In the genomic region with DNA sequence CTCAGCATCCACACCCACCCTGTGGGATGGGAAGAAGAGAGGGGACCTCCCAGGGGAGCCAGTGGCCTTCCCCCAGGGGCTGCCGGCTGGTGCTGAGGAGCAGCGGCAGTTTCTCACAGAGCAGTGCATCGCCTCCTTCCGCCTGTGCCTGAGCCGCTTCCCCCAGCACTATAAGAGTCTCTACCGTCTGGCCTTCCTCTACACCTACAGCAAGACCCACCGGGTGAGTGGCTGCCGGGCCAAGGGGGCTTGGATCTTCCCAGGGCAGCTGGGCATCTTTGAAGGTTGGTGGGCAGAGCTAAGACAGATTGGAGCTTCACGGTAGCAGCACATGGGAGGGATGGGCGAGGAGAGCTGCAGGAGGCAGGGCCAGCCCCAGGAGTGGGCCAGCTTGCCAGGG, we compare ENCODE assay signal across 24 cellular contexts.
A peak's percentile ranks its signal among the peaks of the same experiment; 100 is the strongest.
DNase-seq lines count a peak whose midpoint lies in the region; ATAC-seq and TF ChIP-seq lines count a peak whose summit lies in the region.
"Had no signal": no experiment of that assay in that cellular context is flagged by ENCODE, and none has a peak within 500 bp of the region (broad histone marks: within the 10 kb centered on the region; RNA-seq: fewer than 3 reads in every experiment).

No MANE protein-coding gene starts in this region.

- no peak overlapping the region for H2BK5ac ChIP-seq in H9 (ENCODE audit: insufficient read length, low read length)

- ATAC-seq in HG03108 (IDR thresholded peaks at IDR 0.05; ENCODE audit: unreplicated experiment) = no peak
- no peak for ATAC-seq in HG02678 (IDR thresholded peaks at IDR 0.05; ENCODE audit: unreplicated experiment)
- ATAC-seq: GM12878, PC-3 had no signal

- H3K36me3 Mint-ChIP-seq in T-helper 1 cell treated with Interleukin-12 subunit alpha and Interleukin-12 subunit beta and Interleukin-4 antibody, amounts not matched to agents 30 μg/mL and 1 μg/mL, for 36 hours (ENCODE audit: low read depth) = peaks cover 13% of the 10 kb centered on the region
- H3K36me3 Mint-ChIP-seq in H9 (ENCODE audit: insufficient read depth in 1 of 3, low read depth in 3 of 3) = peaks cover 28 to 51% (median 50%) of the 10 kb centered on the region in 3 experiments; a peak in 6 of 7 replicates
- peaks cover 46% of the 10 kb centered on the region for H3K36me3 Mint-ChIP-seq in nephron (ENCODE audit: low read depth)

- no peak overlapping the region for H3K9ac ChIP-seq in H9 (ENCODE audit: extremely low read depth, insufficient read length, low read length)
- H3K9ac ChIP-seq: KMS-11 had no signal

- no peaks in the 10 kb centered on the region for H3K9me3 Mint-ChIP-seq in T-helper 1 cell treated with Interleukin-12 subunit alpha and Interleukin-12 subunit beta and Interleukin-4 antibody, amounts not matched to agents 30 μg/mL and 1 μg/mL, for 36 hours
- H3K9me3 Mint-ChIP-seq in H9 (no peaks in the 10 kb centered on the region), nephron (no peaks in the 10 kb centered on the region)
- H3K9me3 Mint-ChIP-seq: CD14-positive monocyte; CD8-positive, alpha-beta memory T cell; IgD-negative memory B cell had no signal

- H3K23me2 ChIP-seq in H9 (ENCODE audit: insufficient read length, low read depth, low read length, poor library complexity, severe bottlenecking) = no peaks in the 10 kb centered on the region

- H2BK120ac ChIP-seq in H9 (ENCODE audit: low read depth, low read length, poor library complexity, severe bottlenecking) = no peak overlapping the region

- H3K27me3 ChIP-seq in H9 (ENCODE audit: insufficient read depth, low read length) = no peaks in the 10 kb centered on the region
- no peaks in the 10 kb centered on the region for H3K27me3 ChIP-seq in cardiac muscle cell

- no peak overlapping the region for H3K56ac ChIP-seq in H9 (ENCODE audit: insufficient read length, low read depth, low read length)

- H3K27ac Mint-ChIP-seq in T-helper 1 cell treated with Interleukin-12 subunit alpha and Interleukin-12 subunit beta and Interleukin-4 antibody, amounts not matched to agents 30 μg/mL and 1 μg/mL, for 36 hours = peak overlapping the region; percentile 41
- H3K27ac Mint-ChIP-seq in H9 = peak overlapping the region in 2 of 3 experiments; percentile 73 to 79; a peak in 4 of 7 replicates
- peak overlapping the region; percentile 46 to 83 (median 69) for H3K27ac Mint-ChIP-seq in nephron
- H3K27ac Mint-ChIP-seq: B cell; CD8-positive, alpha-beta memory T cell; IgD-negative memory B cell had no signal

- H3K9me3 ChIP-seq in H9 (ENCODE audit: control insufficient read depth, low read depth, low read length) = no peaks in the 10 kb centered on the region
- no peaks in the 10 kb centered on the region for H3K9me3 ChIP-seq in cardiac muscle cell (ENCODE audit: low read depth)

- H3K18ac ChIP-seq in H9 (ENCODE audit: insufficient read length, low read depth, low read length) = no peak overlapping the region

- H3K36me3 ChIP-seq in cardiac muscle cell = peaks cover 18% of the 10 kb centered on the region

- H3K4me2 ChIP-seq in H9 (ENCODE audit: insufficient read depth, insufficient read length, low read length) = no peak overlapping the region
- H3K4me2 ChIP-seq: KMS-11 had no signal

- no peak overlapping the region for H2BK12ac ChIP-seq in H9 (ENCODE audit: insufficient read length, low read depth, low read length)

- no peak overlapping the region for H2AFZ ChIP-seq in H9 (ENCODE audit: low read length)

- H3K14ac ChIP-seq in H9 (ENCODE audit: insufficient read depth, low read length) = no peak overlapping the region

- DNase-seq in T-helper 1 cell (no peak), H9 (no peak), cardiac muscle cell (ENCODE audit: low read depth in 1 of 2, low spot score in 1 of 2) (no peak)
- DNase-seq in activated CD8-positive, alpha-beta memory T cell treated with anti-CD3 and anti-CD28 coated beads, Interleukin-2, amount 50 U/mL, for 4 hours = no peak
- DNase-seq: CD8-positive, alpha-beta memory T cell; DMS 273 treated with DMSO at 0.1 percent for 48 hours; DMS79; EL; GDM1; MM.1S; NCI-H2029; NCI-H774; PC-3 had no signal

- H3K4me1 ChIP-seq in H9 (ENCODE audit: insufficient read depth, low read length) (peaks cover 4% of the 10 kb centered on the region; the same call in 1 of the 2 replicates), cardiac muscle cell (ENCODE audit: low read depth) (peaks cover 12% of the 10 kb centered on the region)

- no peak overlapping the region for H2BK20ac ChIP-seq in H9 (ENCODE audit: low read depth, low read length, poor library complexity, severe bottlenecking)

- WGBS in H9 (ENCODE audit: extremely low coverage, insufficient read length, low lambda C conversion rate) = no CpG with 5 or more reads among the region's 10 CpGs

- no peak overlapping the region for H2BK15ac ChIP-seq in H9 (ENCODE audit: low read depth, low read length)

- no peaks in the 10 kb centered on the region for H3K79me1 ChIP-seq in H9 (ENCODE audit: insufficient read depth, low read depth, low read length, poor library complexity, severe bottlenecking)

- H3K4me1 Mint-ChIP-seq in T-helper 1 cell treated with Interleukin-12 subunit alpha and Interleukin-12 subunit beta and Interleukin-4 antibody, amounts not matched to agents 30 μg/mL and 1 μg/mL, for 36 hours (ENCODE audit: low read depth) = no peaks in the 10 kb centered on the region
- peaks cover 9 to 10% of the 10 kb centered on the region in 2 experiments for H3K4me1 Mint-ChIP-seq in H9
- peaks cover 14% of the 10 kb centered on the region for H3K4me1 Mint-ChIP-seq in nephron
- H3K4me1 Mint-ChIP-seq: B cell; CD14-positive monocyte; CD8-positive, alpha-beta memory T cell; IgD-negative memory B cell had no signal

- H4K20me1 ChIP-seq in H9 (ENCODE audit: control insufficient read depth, insufficient read depth, insufficient read length) = no peaks in the 10 kb centered on the region

- no peak overlapping the region for H3K4ac ChIP-seq in H9 (ENCODE audit: low read depth, low read length)

- no peak overlapping the region for H4K5ac ChIP-seq in H9 (ENCODE audit: insufficient read length, low read depth, low read length)

- no peak overlapping the region for H3K4me3 Mint-ChIP-seq in T-helper 1 cell treated with Interleukin-12 subunit alpha and Interleukin-12 subunit beta and Interleukin-4 antibody, amounts not matched to agents 30 μg/mL and 1 μg/mL, for 36 hours
- H3K4me3 Mint-ChIP-seq in H9 (no peak overlapping the region), nephron (no peak overlapping the region)
- H3K4me3 Mint-ChIP-seq: B cell; CD14-positive monocyte; CD8-positive, alpha-beta memory T cell; IgD-negative memory B cell had no signal

- H4K8ac ChIP-seq in H9 (replicated peaks; ENCODE audit: insufficient read length, low read depth, low read length) = no peak overlapping the region

- no peak overlapping the region for H3T11ph ChIP-seq in H9 (ENCODE audit: low read length)

- H2AK5ac ChIP-seq in H9 (ENCODE audit: insufficient read length, low read length) = no peak overlapping the region

- H3K23ac ChIP-seq in H9 (ENCODE audit: insufficient read length, low read depth, low read length) = no peak overlapping the region

- TF ChIP-seq CTCF in H9 (conservative IDR thresholded peaks at IDR 0.05) (no peak), cardiac muscle cell (IDR thresholded peaks at IDR 0.05; ENCODE audit: low read depth, low read length) (no peak), nephron (IDR thresholded peaks at IDR 0.05; ENCODE audit: unreplicated experiment in 3 of 3) (no peak)

- H3K27ac ChIP-seq in H9 (ENCODE audit: insufficient read length, low read depth, low read length) (no peak overlapping the region), cardiac muscle cell (peak overlapping the region; percentile 48)
- H3K27ac ChIP-seq: 22Rv1, HL-60, KMS-11 had no signal

- no peak overlapping the region for H4K91ac ChIP-seq in H9 (ENCODE audit: insufficient read length, low read depth, low read length)

- no peaks in the 10 kb centered on the region for H3K79me2 ChIP-seq in H9 (ENCODE audit: insufficient read depth, low read length)

- H3K27me3 Mint-ChIP-seq in T-helper 1 cell treated with Interleukin-12 subunit alpha and Interleukin-12 subunit beta and Interleukin-4 antibody, amounts not matched to agents 30 μg/mL and 1 μg/mL, for 36 hours (ENCODE audit: low read depth) = no peaks in the 10 kb centered on the region
- H3K27me3 Mint-ChIP-seq in H9 (ENCODE audit: low read depth) (no peaks in the 10 kb centered on the region), nephron (ENCODE audit: low read depth) (no peaks in the 10 kb centered on the region)
- H3K27me3 Mint-ChIP-seq: B cell; CD8-positive, alpha-beta memory T cell; IgD-negative memory B cell had no signal

- H3K4me3 ChIP-seq in cardiac muscle cell = no peak overlapping the region
- H3K4me3 ChIP-seq: GM12878 had no signal
